26 cellular contexts compared by ENCODE assay signal in the genomic region with DNA sequence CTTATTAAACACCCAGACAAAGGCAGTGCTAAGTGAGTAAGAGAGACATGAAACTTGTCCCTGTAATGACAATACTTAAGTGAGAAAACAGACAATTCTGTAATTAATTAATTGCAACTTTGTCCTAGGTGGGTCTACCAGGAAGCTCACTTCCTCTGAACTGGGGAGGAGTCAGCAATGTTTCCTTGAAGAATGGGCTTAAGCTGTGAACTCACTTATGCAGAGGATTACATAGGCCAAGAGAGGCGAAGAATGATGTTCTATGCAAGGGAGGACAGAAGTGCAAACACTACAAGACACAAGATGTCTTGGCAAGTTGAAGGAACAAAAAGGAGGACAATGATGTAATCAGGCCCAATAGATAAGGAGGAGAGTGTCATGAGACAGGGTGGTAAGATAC.
DNase-seq lines count a peak whose midpoint lies in the region; ATAC-seq, FAIRE-seq and TF ChIP-seq lines count a peak whose summit lies in the region.
"Had no signal": no experiment of that assay in that cellular context is flagged by ENCODE, and none has a peak within 500 bp of the region (broad histone marks: within the 10 kb centered on the region; RNA-seq: fewer than 3 reads in every experiment).

No MANE protein-coding gene starts in this region.

- no peak overlapping the region for H2AFZ ChIP-seq in keratinocyte (ENCODE audit: control insufficient read depth, low read length)
- no peak overlapping the region for H2AFZ ChIP-seq in neuronal stem cell (ENCODE audit: low read length)

- peak; percentile 49 for FAIRE-seq in keratinocyte (lab: Jason Lieb, UNC)
- FAIRE-seq: GM19239, HTR-8/SVneo, K562, RCC 7860 had no signal

- H3K9ac ChIP-seq in keratinocyte (ENCODE audit: control insufficient read depth, extremely low read depth, insufficient read depth, low read length) (no peak overlapping the region), neuronal stem cell (ENCODE audit: low read depth, low read length, poor library complexity) (no peak overlapping the region)

- no peak overlapping the region for H2BK120ac ChIP-seq in neuronal stem cell (ENCODE audit: low read depth, low read length)

- TF ChIP-seq CTCF in right atrium auricular region (IDR thresholded peaks at IDR 0.05) (no peak), keratinocyte (optimal IDR thresholded peaks at IDR 0.05 in 1 of 3, IDR thresholded peaks at IDR 0.05 in 1 of 3, conservative IDR thresholded peaks at IDR 0.05 in 1 of 3; ENCODE audit: extremely low read depth in 1 of 3, insufficient read depth in 2 of 3, low read length in 3 of 3) (no peak), upper lobe of right lung (IDR thresholded peaks at IDR 0.05) (no peak), sigmoid colon (IDR thresholded peaks at IDR 0.05) (no peak)

- no peak for DNase-seq in Right ventricle myocardium inferior (ENCODE audit: missing footprints)
- DNase-seq in right atrium auricular region (ENCODE audit: low spot score) = no peak
- no peak for DNase-seq in keratinocyte (ENCODE audit: low read depth, low spot score)
- DNase-seq in neuronal stem cell (ENCODE audit: low spot score) = peak; percentile 40
- no peak for DNase-seq in upper lobe of right lung
- no peak for DNase-seq in sigmoid colon
- DNase-seq: CD8-positive, alpha-beta memory T cell; DMS 273 treated with DMSO at 0.1 percent for 48 hours; DMS79 treated with DMSO at 0.1 percent for 48 hours; GF-D8; Kasumi-1; MV-4-11; NCI-H1105; NCI-H1436 treated with DMSO at 0.1 percent for 48 hours; NCI-H187 treated with DMSO at 0.1 percent for 48 hours; NCI-H524; NCI-H748 treated with DMSO at 0.1 percent for 48 hours; SJCRH30 had no signal

- H2BK15ac ChIP-seq in neuronal stem cell (ENCODE audit: low read length) = no peak overlapping the region

- H3K4me2 ChIP-seq in keratinocyte (ENCODE audit: control insufficient read depth, extremely low read depth, insufficient read depth, low read depth, low read length) (no peak overlapping the region), neuronal stem cell (ENCODE audit: insufficient read depth, low read length, poor library complexity, severe bottlenecking) (no peak overlapping the region)

- H4K91ac ChIP-seq in neuronal stem cell (ENCODE audit: low read depth, low read length, poor library complexity) = no peak overlapping the region

- dilution Hi-C loops in keratinocyte (cut with MboI; ENCODE audit: extremely low pct_ligation_motif_present, low sequenced_read_pairs) = no loop called here

- WGBS in neuronal stem cell (ENCODE audit: extremely low coverage in 2 of 2, insufficient read length in 2 of 2, insufficient replicate concordance in 1 of 2), 2 donors = no CpG with 5 or more reads among the region's 1 CpG
- WGBS in sigmoid colon, 2 donors = 91 to 100% methylated on average over 1 of the region's 1 CpG

- H3K14ac ChIP-seq in neuronal stem cell (ENCODE audit: low read length) = no peak overlapping the region

- no peak for TF ChIP-seq EP300 in sigmoid colon (IDR thresholded peaks at IDR 0.05)

- ATAC-seq in Right ventricle myocardium inferior = peak; percentile 62
- ATAC-seq in upper lobe of right lung = peak; percentile 23
- no peak for ATAC-seq in activated CD4-positive, CD25-positive, alpha-beta regulatory T cell treated with anti-CD3 and anti-CD28 coated beads, Interleukin-2, amount 50 U/mL, for 24 hours
- ATAC-seq in HG02981 (IDR thresholded peaks at IDR 0.05; ENCODE audit: unreplicated experiment) = no peak
- ATAC-seq: K562 had no signal

- H3K4me1 ChIP-seq in right atrium auricular region (peaks cover 0 to 15% of the 10 kb centered on the region in 2 donors), keratinocyte (ENCODE audit: control insufficient read depth, extremely low read depth, insufficient read depth, low read length) (no peaks in the 10 kb centered on the region), neuronal stem cell (ENCODE audit: control insufficient read depth in 2 of 2, insufficient read depth in 1 of 2, low read depth in 1 of 2, low read length in 2 of 2) (peaks cover 10 to 14% of the 10 kb centered on the region in 2 donors), upper lobe of right lung (peaks cover 15% of the 10 kb centered on the region), sigmoid colon (no peaks in the 10 kb centered on the region)
- H3K4me1 ChIP-seq: SJCRH30 had no signal

- H3K27me3 ChIP-seq in right atrium auricular region (no peaks in the 10 kb centered on the region), keratinocyte (ENCODE audit: control insufficient read depth, extremely low read depth, insufficient read depth, low read length) (no peaks in the 10 kb centered on the region), neuronal stem cell (ENCODE audit: control insufficient read depth in 3 of 3, insufficient read depth in 3 of 3, low read depth in 1 of 3, low read length in 3 of 3) (peaks cover 0 to 3% (median 0%) of the 10 kb centered on the region in 3 experiments), upper lobe of right lung (no peaks in the 10 kb centered on the region), sigmoid colon (no peaks in the 10 kb centered on the region)
- H3K27me3 ChIP-seq: SJCRH30 had no signal

- no peak overlapping the region for H2BK12ac ChIP-seq in neuronal stem cell (ENCODE audit: low read length)

- no peak overlapping the region for H2AK5ac ChIP-seq in neuronal stem cell (ENCODE audit: low read depth, low read length)

- H4K8ac ChIP-seq in neuronal stem cell (ENCODE audit: low read depth, low read length) = no peak overlapping the region

- H3K9me3 ChIP-seq in right atrium auricular region = no peaks in the 10 kb centered on the region
- no peaks in the 10 kb centered on the region for H3K9me3 ChIP-seq in keratinocyte (ENCODE audit: control insufficient read depth, low read depth, low read length)
- H3K9me3 ChIP-seq in neuronal stem cell (replicated peaks in 1 of 2; ENCODE audit: control insufficient read depth in 2 of 2, insufficient read depth in 1 of 2, low read depth in 1 of 2, low read length in 2 of 2) = peaks cover 8 to 9% of the 10 kb centered on the region in 2 donors
- no peaks in the 10 kb centered on the region for H3K9me3 ChIP-seq in upper lobe of right lung
- no peaks in the 10 kb centered on the region for H3K9me3 ChIP-seq in sigmoid colon
- H3K9me3 ChIP-seq: SJCRH30 had no signal

- intact Hi-C loops in Right ventricle myocardium inferior (cut with DNase I) = no loop called here
- intact Hi-C loops in upper lobe of right lung (cut with DNase I) = no loop called here
- intact Hi-C loops in sigmoid colon (cut with DNase I) = no loop called here

- no peaks in the 10 kb centered on the region for H3K79me2 ChIP-seq in keratinocyte (ENCODE audit: control insufficient read depth, insufficient read depth, low read length)

- peaks cover 4% of the 10 kb centered on the region for H3K79me1 ChIP-seq in neuronal stem cell (ENCODE audit: low read depth, low read length)

- H3K9me1 ChIP-seq in keratinocyte (ENCODE audit: control insufficient read depth, extremely low read depth, insufficient read depth, low read length) = no peaks in the 10 kb centered on the region

- no peak overlapping the region for H2BK5ac ChIP-seq in neuronal stem cell (ENCODE audit: low read length)

- no peak for TF ChIP-seq POLR2A in sigmoid colon (IDR thresholded peaks at IDR 0.05)

- no peaks in the 10 kb centered on the region for H3K36me3 ChIP-seq in right atrium auricular region
- no peaks in the 10 kb centered on the region for H3K36me3 ChIP-seq in keratinocyte (ENCODE audit: control insufficient read depth in 2 of 2, extremely low read depth in 1 of 2, insufficient read depth in 2 of 2, low read length in 2 of 2)
- no peaks in the 10 kb centered on the region for H3K36me3 ChIP-seq in neuronal stem cell (replicated peaks in 1 of 2; ENCODE audit: control insufficient read depth in 2 of 2, insufficient read depth in 2 of 2, low read length in 2 of 2)
- H3K36me3 ChIP-seq in upper lobe of right lung = no peaks in the 10 kb centered on the region
- no peaks in the 10 kb centered on the region for H3K36me3 ChIP-seq in sigmoid colon
- H3K36me3 ChIP-seq: SJCRH30 had no signal

- no peak overlapping the region for H3K18ac ChIP-seq in neuronal stem cell (ENCODE audit: low read length)

- H3K23ac ChIP-seq in neuronal stem cell (ENCODE audit: low read depth, low read length, poor library complexity) = no peak overlapping the region

- H4K20me1 ChIP-seq in keratinocyte (ENCODE audit: control insufficient read depth, extremely low read depth, insufficient read depth, low read length) = no peaks in the 10 kb centered on the region

- H3K4me3 ChIP-seq in right atrium auricular region (no peak overlapping the region), keratinocyte (ENCODE audit: control insufficient read depth in 2 of 3, extremely low read depth in 1 of 3, insufficient read depth in 2 of 3, low read depth in 1 of 3, low read length in 3 of 3) (no peak overlapping the region), neuronal stem cell (ENCODE audit: low read length in 2 of 2) (no peak overlapping the region), upper lobe of right lung (no peak overlapping the region), sigmoid colon (no peak overlapping the region)
- H3K4me3 ChIP-seq: K562, SJCRH30 had no signal

- no peak overlapping the region for H3K4ac ChIP-seq in neuronal stem cell (ENCODE audit: low read length)

- no peak overlapping the region for H3K27ac ChIP-seq in right atrium auricular region
- no peak overlapping the region for H3K27ac ChIP-seq in keratinocyte (ENCODE audit: control insufficient read depth, insufficient read depth, low read length)
- peak overlapping the region; percentile 16 for H3K27ac ChIP-seq in neuronal stem cell (replicated peaks; ENCODE audit: low read length)
- H3K27ac ChIP-seq in upper lobe of right lung = no peak overlapping the region
- no peak overlapping the region for H3K27ac ChIP-seq in sigmoid colon
- H3K27ac ChIP-seq: 22Rv1, C4-2B, SJCRH30 had no signal

Comparison
In these comparisons a context has a peak if more than half of its experiments do, and no peak if none do; other contexts are left out.
1. ATAC-seq: peak in Right ventricle myocardium inferior (single experiment) and upper lobe of right lung (single experiment); none in activated CD4-positive, CD25-positive, alpha-beta regulatory T cell treated with anti-CD3 and anti-CD28 coated beads, Interleukin-2, amount 50 U/mL, for 24 hours (0 of 2) and HG02981 (single experiment).